Comparison of ENCODE assay signal across 8 cellular contexts in the genomic region with DNA sequence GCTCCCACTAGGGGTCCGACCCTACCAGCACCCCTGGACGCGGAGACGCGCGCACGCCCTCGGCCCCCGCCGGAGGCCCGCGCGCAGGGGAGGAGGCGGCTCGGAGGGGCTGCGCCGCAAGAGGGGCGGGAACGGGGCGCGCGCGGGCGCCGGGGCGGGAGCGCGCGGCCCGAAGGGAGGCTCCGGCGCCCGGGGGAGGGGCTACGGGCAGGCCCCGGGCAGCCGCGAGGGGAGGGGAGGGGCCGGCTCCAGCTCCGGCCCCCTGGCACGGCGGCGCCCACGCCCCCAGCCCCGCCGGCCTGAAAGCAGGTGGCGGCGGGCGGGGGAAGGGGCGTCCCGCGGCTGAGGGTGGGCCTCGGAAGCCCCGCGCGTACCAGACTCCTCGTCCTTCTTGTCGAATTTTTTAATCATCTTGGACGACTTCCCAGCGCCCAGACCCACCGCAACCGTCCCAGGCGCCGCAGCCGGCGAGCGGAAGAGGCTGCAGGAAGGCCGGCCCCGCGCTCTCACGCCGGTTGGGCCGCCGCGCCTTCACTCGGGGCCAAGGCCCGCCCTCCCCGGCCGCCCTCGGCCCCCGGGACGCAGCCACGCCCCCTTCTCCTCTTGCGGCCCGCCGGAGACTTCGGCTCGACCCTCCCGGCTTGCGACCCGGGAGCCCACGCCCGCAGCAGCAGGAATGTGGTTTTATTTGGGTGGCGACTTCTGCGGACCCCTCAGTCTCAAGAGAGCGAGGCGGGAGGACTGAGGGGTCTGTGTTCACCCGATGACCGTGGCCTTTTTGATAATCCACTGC. TPM values are rescaled to one million over a fixed set of nuclear protein-coding genes. Genes with fewer than 3 reads are reported as not detected.
DNase-seq lines count a peak whose midpoint lies in the region; ATAC-seq and TF ChIP-seq lines count a peak whose summit lies in the region.

A gene with protein sequence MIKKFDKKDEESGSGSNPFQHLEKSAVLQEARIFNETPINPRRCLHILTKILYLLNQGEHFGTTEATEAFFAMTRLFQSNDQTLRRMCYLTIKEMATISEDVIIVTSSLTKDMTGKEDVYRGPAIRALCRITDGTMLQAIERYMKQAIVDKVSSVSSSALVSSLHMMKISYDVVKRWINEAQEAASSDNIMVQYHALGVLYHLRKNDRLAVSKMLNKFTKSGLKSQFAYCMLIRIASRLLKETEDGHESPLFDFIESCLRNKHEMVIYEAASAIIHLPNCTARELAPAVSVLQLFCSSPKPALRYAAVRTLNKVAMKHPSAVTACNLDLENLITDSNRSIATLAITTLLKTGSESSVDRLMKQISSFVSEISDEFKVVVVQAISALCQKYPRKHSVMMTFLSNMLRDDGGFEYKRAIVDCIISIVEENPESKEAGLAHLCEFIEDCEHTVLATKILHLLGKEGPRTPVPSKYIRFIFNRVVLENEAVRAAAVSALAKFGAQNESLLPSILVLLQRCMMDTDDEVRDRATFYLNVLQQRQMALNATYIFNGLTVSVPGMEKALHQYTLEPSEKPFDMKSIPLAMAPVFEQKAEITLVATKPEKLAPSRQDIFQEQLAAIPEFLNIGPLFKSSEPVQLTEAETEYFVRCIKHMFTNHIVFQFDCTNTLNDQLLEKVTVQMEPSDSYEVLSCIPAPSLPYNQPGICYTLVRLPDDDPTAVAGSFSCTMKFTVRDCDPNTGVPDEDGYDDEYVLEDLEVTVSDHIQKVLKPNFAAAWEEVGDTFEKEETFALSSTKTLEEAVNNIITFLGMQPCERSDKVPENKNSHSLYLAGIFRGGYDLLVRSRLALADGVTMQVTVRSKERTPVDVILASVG (minus strand): TSS at position 491 of the 793 bp plus-strand sequence. CDS start 80 bp downstream, at position 411.

- peak within 1 kb of the TSS; percentile 78 for H3K9ac ChIP-seq in GM23248

- no peaks in the 10 kb centered on the region for H3F3A ChIP-seq in GM23248 (ENCODE audit: insufficient read depth)

- no peaks in the 10 kb centered on the region for H4K20me1 ChIP-seq in GM23248 (ENCODE audit: insufficient read depth)

- ATAC-seq in stimulated activated naive CD8-positive, alpha-beta T cell treated with anti-CD3 and anti-CD28 coated beads, Interleukin-15, Interleukin-2, amounts not matched to agents 100 U/mL and 50 U/mL, for 24 hours, result peak; percentile 95

- H3K36me3 Mint-ChIP-seq in nephron (ENCODE audit: low read depth), result peaks cover 13% of the 10 kb centered on the region

- H3K27me3 ChIP-seq in GM23248 (replicated peaks; ENCODE audit: insufficient read depth), result no peaks in the 10 kb centered on the region

- no peaks in the 10 kb centered on the region for H3K9me3 Mint-ChIP-seq in nephron

- H3K9me3 ChIP-seq in GM23248 (ENCODE audit: low read depth), result no peaks in the 10 kb centered on the region
- H3K9me3 ChIP-seq in KOPT-K1 (ENCODE audit: insufficient read depth, low read length, poor library complexity, severe bottlenecking), result no peaks in the 10 kb centered on the region

- peak within 1 kb of the TSS; percentile 83 for H3K4me2 ChIP-seq in GM23248 (ENCODE audit: unreplicated experiment)

- H3K4me1 Mint-ChIP-seq in nephron, result peaks cover 21% of the 10 kb centered on the region

- in situ Hi-C loops in GM23248 (cut with MboI), result no loop called here

- H3K27ac ChIP-seq in GM23248 (no peak within 1 kb of the TSS), KOPT-K1 (ENCODE audit: low read depth, low read length, poor library complexity, severe bottlenecking) (peak within 1 kb of the TSS; percentile 84), RWPE1 (peak within 1 kb of the TSS; percentile 78)

- no peaks in the 10 kb centered on the region for H3K36me3 ChIP-seq in GM23248 (ENCODE audit: low read depth)
- H3K36me3 ChIP-seq in KOPT-K1 (ENCODE audit: insufficient read depth, low read length), result peaks cover 7% of the 10 kb centered on the region

- POLR2A ChIA-PET in RWPE1 (lab: Yijun Ruan, JAX; ENCODE audit: low non-redundant PET), result no interaction called here

- H3K4me3 ChIP-seq in GM23248, result peak within 1 kb of the TSS; percentile 84
- peak within 1 kb of the TSS; percentile 75 for H3K4me3 ChIP-seq in fibroblast of pulmonary artery (replicated peaks; ENCODE audit: low read depth, low read length)

- WGBS in GM23248 (ENCODE audit: low coverage in 1 of 2, low lambda C conversion rate in 2 of 2, missing lambda C conversion rate in 2 of 2), 2 experiments, result 1 to 2% methylated on average over 40 to 61 of the region's 98 CpGs

- peak within 1 kb of the TSS; percentile 91 to 97 (median 95) for H3K27ac Mint-ChIP-seq in nephron

- CTCF ChIA-PET in RWPE1 (lab: Yijun Ruan, JAX), result no interaction called here

- no peaks in the 10 kb centered on the region for H3K9me2 ChIP-seq in GM23248 (ENCODE audit: insufficient read depth)

- DNase-seq in ELF-1 (ENCODE audit: low read depth, low spot score) (peak; percentile 92), GM23248 (peak; percentile 95), RWPE1 (ENCODE audit: low spot score) (peak; percentile 90), fibroblast of pulmonary artery (ENCODE audit: low read depth) (peak; percentile 84)
- DNase-seq in activated T-helper 9 cell treated with anti-CD3 and anti-CD28 coated beads, Interleukin-2, amount 50 U/mL, for 16 hours (ENCODE audit: low read depth), result peak; percentile 74
- DNase-seq in stimulated activated naive CD8-positive, alpha-beta T cell treated with anti-CD3 and anti-CD28 coated beads, Interleukin-15, Interleukin-2, amounts not matched to agents 100 U/mL and 50 U/mL, for 24 hours, result peak; percentile 91

- H3K27me3 Mint-ChIP-seq in nephron (ENCODE audit: low read depth), result no peaks in the 10 kb centered on the region

- no peaks in the 10 kb centered on the region for H3K79me2 ChIP-seq in GM23248 (ENCODE audit: insufficient read depth)

- peak within 1 kb of the TSS; percentile 90 to 96 (median 92) for H3K4me3 Mint-ChIP-seq in nephron

- TF ChIP-seq CTCF in RWPE1 (conservative IDR thresholded peaks at IDR 0.05; ENCODE audit: low read depth) (no peak), fibroblast of pulmonary artery (IDR thresholded peaks at IDR 0.05; ENCODE audit: low read length, missing control alignments) (no peak), nephron (IDR thresholded peaks at IDR 0.05; ENCODE audit: unreplicated experiment in 3 of 3) (no peak)

- peak within 1 kb of the TSS; percentile 97 for H2AFZ ChIP-seq in GM23248

- peaks cover 12% of the 10 kb centered on the region for H3K4me1 ChIP-seq in GM23248 (ENCODE audit: insufficient read depth)

RNA-seq across cellular contexts. Expression of the gene that starts here (rescaled TPM):
- total RNA-seq in GM23248 (2014; rRNA removed; shearing (Covaris generic)), result 29.7 and 35.2 TPM in 2 replicates
- 3.4 and 3.5 TPM in 2 replicates for polyA plus RNA-seq in GM23248 (2016; fragmentation: Nextera tagmentation; extraction: Ambion mirVana)
